8 cellular contexts compared by ENCODE assay signal in the genomic region with DNA sequence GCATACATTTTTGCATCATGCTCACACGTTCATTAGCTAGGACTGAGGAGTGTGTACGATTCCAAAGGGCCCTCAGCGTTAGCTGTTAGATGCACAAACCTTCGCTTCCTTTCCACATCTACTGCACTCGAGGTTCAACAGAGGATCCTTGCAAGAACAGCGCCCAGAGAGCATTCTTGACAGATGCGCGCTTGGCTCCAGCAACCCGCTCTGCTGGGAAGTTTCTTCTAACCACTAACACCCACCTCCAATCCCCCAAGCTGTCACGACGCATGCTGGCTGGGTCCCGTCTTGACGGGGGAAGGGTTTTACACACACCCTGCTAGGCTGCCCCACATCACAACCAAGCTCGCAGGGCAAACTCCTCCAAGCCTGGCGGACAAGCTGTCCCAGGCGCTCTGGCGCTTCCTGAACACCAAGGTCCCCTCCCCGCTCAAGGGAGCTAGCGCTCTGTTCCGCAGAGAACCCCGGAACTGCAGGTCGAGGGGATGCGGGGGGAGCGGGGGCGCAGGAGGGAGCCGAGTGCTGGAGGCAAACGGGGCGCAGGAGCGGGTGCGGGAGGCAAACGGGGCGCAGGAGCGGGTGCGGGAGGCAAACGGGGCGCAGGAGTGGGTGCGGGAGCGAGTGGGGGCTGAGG. TPM values are rescaled to one million over a fixed set of nuclear protein-coding genes. Genes with fewer than 3 reads are reported as not detected.
DNase-seq lines count a peak whose midpoint lies in the region; ATAC-seq lines count a peak whose summit lies in the region.

No MANE protein-coding gene starts in this region.

- H3K4me1 ChIP-seq in iPS-18a (ENCODE audit: control insufficient read depth, low read depth, low read length) = peaks cover 3% of the 10 kb centered on the region

- H3K27ac ChIP-seq in iPS-18a (ENCODE audit: low read length) = no peak overlapping the region

- no peak overlapping the region for H3K9ac ChIP-seq in iPS-18a (ENCODE audit: low read length)

- peak; percentile 53 for ATAC-seq in GM21529 (IDR thresholded peaks at IDR 0.05; ENCODE audit: unreplicated experiment)
- peak; percentile 53 for ATAC-seq in sciatic nerve

- H3K27me3 ChIP-seq in iPS-18a (ENCODE audit: control insufficient read depth, insufficient read depth, low read length) = peaks cover 82% of the 10 kb centered on the region

- DNase-seq in DMS53 treated with DMSO at 0.1 percent for 48 hours (lab: John Stamatoyannopoulos, UW; ENCODE audit: unreplicated experiment) = peak; percentile 42
- peak; percentile 65 for DNase-seq in NCI-H146 (lab: John Stamatoyannopoulos, UW)
- peak in 52 of 58 donors; percentile 23 to 85 (median 60) for DNase-seq in anterior cingulate cortex (lab: John Stamatoyannopoulos, UW)
- DNase-seq in sciatic nerve (ENCODE audit: low spot score) = no peak
- DNase-seq in NCI-H128 (lab: John Stamatoyannopoulos, UW; ENCODE audit: unreplicated experiment) = no peak
- DNase-seq in NCI-H187 (lab: John Stamatoyannopoulos, UW) = no peak

- H3K36me3 ChIP-seq in iPS-18a (ENCODE audit: control insufficient read depth, low read depth, low read length) = no peaks in the 10 kb centered on the region

- H3K9me3 ChIP-seq in iPS-18a (ENCODE audit: control insufficient read depth, low read depth, low read length) = no peaks in the 10 kb centered on the region

- H3K4me3 ChIP-seq in iPS-18a (ENCODE audit: low read length) = peak overlapping the region; percentile 49

- intact Hi-C loops in sciatic nerve (cut with DNase I) = no loop called here

RNA-seq across cellular contexts. Expression of gene ADRB1, which starts 0.7 kb away (rescaled TPM):
- total RNA-seq in sciatic nerve = 0.76 TPM

Comparison
In these comparisons a context has a peak if more than half of its experiments do, and no peak if none do; other contexts are left out.
1. DNase-seq: peak in DMS53 treated with DMSO at 0.1 percent for 48 hours (single experiment), NCI-H146 (single experiment) and anterior cingulate cortex (52 of 58); none in sciatic nerve (single experiment), NCI-H128 (single experiment) and NCI-H187 (0 of 2).